ENCODE assay signal across 1 cellular context in genomic region chr11:108008656-108009496, GRCh38.
TF ChIP-seq lines count a peak whose summit lies in the region.

CUL5 (plus strand) TSS chr11:108008898; CDS start chr11:108009349, 451 bp downstream.

TF ChIP-seq in WTC11, 78 proteins besides CTCF, POLR2A, EP300 and RAD21 (continued from another document):
- TF ChIP-seq ATF6 (CRISPR knock-in tag; IDR thresholded peaks at IDR 0.05) (no peak), FOXJ3 (CRISPR knock-in tag; IDR thresholded peaks at IDR 0.05; ENCODE audit: borderline replicate concordance) (no peak), CREM (CRISPR knock-in tag; IDR thresholded peaks at IDR 0.05) (peak; percentile 47; the same call in 1 of the 2 replicates), ESRRA (CRISPR knock-in tag; IDR thresholded peaks at IDR 0.05; ENCODE audit: borderline replicate concordance) (0 out of 2 replicates have a peak, but pooled peaks have one; percentile 41), ZNF671 (CRISPR knock-in tag; IDR thresholded peaks at IDR 0.05) (no peak), AFF4 (CRISPR knock-in tag; IDR thresholded peaks at IDR 0.05; ENCODE audit: borderline replicate concordance) (no peak), TP53 (CRISPR knock-in tag; IDR thresholded peaks at IDR 0.05) (no peak), CBFB (CRISPR knock-in tag; IDR thresholded peaks at IDR 0.05; ENCODE audit: low read depth) (no peak), FOXP1 (CRISPR knock-in tag; IDR thresholded peaks at IDR 0.05; ENCODE audit: borderline replicate concordance) (peak; percentile 87), ZBTB21 (CRISPR knock-in tag; IDR thresholded peaks at IDR 0.05; ENCODE audit: borderline replicate concordance) (no peak), MLX (CRISPR knock-in tag; IDR thresholded peaks at IDR 0.05) (no peak; the same call in 1 of the 2 replicates), FOXK1 (CRISPR knock-in tag; IDR thresholded peaks at IDR 0.05) (no peak; the same call in 1 of the 2 replicates), STAT6 (CRISPR knock-in tag; conservative IDR thresholded peaks at IDR 0.05; ENCODE audit: low read depth) (no peak), SOX15 (CRISPR knock-in tag; IDR thresholded peaks at IDR 0.05) (no peak), NR2C2 (CRISPR knock-in tag; IDR thresholded peaks at IDR 0.05) (no peak), GRHL2 (CRISPR knock-in tag; IDR thresholded peaks at IDR 0.05; ENCODE audit: insufficient replicate concordance, severe bottlenecking) (no peak), NFATC4 (CRISPR knock-in tag; IDR thresholded peaks at IDR 0.05) (no peak), CDX4 (CRISPR knock-in tag; IDR thresholded peaks at IDR 0.05; ENCODE audit: borderline replicate concordance) (no peak), CREB1 (CRISPR knock-in tag; IDR thresholded peaks at IDR 0.05) (0 out of 2 replicates have a peak, but pooled peaks have one; percentile 60), FOXP4 (CRISPR knock-in tag; IDR thresholded peaks at IDR 0.05) (peak; percentile 73), SP1 (CRISPR knock-in tag; conservative IDR thresholded peaks at IDR 0.05) (peak; percentile 65), HMGXB4 (CRISPR knock-in tag; IDR thresholded peaks at IDR 0.05) (peak; percentile 99), ZNF219 (CRISPR knock-in tag; IDR thresholded peaks at IDR 0.05; ENCODE audit: borderline replicate concordance) (no peak)
- TF ChIP-seq, protein P1, sequence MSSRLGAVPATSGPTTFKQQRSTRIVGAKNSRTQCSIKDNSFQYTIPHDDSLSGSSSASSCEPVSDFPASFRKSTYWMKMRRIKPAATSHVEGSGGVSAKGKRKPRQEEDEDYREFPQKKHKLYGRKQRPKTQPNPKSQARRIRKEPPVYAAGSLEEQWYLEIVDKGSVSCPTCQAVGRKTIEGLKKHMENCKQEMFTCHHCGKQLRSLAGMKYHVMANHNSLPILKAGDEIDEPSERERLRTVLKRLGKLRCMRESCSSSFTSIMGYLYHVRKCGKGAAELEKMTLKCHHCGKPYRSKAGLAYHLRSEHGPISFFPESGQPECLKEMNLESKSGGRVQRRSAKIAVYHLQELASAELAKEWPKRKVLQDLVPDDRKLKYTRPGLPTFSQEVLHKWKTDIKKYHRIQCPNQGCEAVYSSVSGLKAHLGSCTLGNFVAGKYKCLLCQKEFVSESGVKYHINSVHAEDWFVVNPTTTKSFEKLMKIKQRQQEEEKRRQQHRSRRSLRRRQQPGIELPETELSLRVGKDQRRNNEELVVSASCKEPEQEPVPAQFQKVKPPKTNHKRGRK (CRISPR knock-in tag; IDR thresholded peaks at IDR 0.05; ENCODE audit: borderline replicate concordance) = no peak
- TF ChIP-seq, protein P2, sequence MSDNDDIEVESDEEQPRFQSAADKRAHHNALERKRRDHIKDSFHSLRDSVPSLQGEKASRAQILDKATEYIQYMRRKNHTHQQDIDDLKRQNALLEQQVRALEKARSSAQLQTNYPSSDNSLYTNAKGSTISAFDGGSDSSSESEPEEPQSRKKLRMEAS (CRISPR knock-in tag; IDR thresholded peaks at IDR 0.05) = peak; percentile 89
- TF ChIP-seq, protein P3, sequence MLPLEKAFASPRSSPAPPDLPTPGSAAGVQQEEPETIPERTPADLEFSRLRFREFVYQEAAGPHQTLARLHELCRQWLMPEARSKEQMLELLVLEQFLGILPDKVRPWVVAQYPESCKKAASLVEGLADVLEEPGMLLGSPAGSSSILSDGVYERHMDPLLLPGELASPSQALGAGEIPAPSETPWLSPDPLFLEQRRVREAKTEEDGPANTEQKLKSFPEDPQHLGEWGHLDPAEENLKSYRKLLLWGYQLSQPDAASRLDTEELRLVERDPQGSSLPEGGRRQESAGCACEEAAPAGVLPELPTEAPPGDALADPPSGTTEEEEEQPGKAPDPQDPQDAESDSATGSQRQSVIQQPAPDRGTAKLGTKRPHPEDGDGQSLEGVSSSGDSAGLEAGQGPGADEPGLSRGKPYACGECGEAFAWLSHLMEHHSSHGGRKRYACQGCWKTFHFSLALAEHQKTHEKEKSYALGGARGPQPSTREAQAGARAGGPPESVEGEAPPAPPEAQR (CRISPR knock-in tag; IDR thresholded peaks at IDR 0.05) = no peak
TF ChIP-seq in WTC11: peak in this region for 29.
